ENCODE assay signal across 28 cellular contexts in genomic region chr5:39892708-39893107, GRCh38.
DNase-seq lines count a peak whose midpoint lies in the region; ATAC-seq, FAIRE-seq and TF ChIP-seq lines count a peak whose summit lies in the region.
"Had no signal": no experiment of that assay in that cellular context is flagged by ENCODE, and none has a peak within 500 bp of the region (broad histone marks: within the 10 kb centered on the region; RNA-seq: fewer than 3 reads in every experiment).

No MANE protein-coding gene starts in this region.

- H3K9me3 ChIP-seq in MG63, result no peaks in the 10 kb centered on the region
- H3K9me3 ChIP-seq: BLaER1 treated with 17β-estradiol and CSF1 and Interleukin-3, amounts not matched to agents 10 nM and 100 nM; body of pancreas; prostate gland; testis had no signal

- H3K27me3 Mint-ChIP-seq in stimulated activated naive B cell treated with anti-CD40 and anti-IgM and Interleukin-4, amounts not matched to agents 10 μg/mL and 1 μg/mL and 100 μg/mL, for 72 hours, result no peaks in the 10 kb centered on the region
- H3K27me3 Mint-ChIP-seq: activated naive CD4-positive, alpha-beta T cell treated with anti-CD3 and anti-CD28 coated beads, Interleukin-2, amount 10 ng/mL, durations not matched to agents 7 days and 5 days had no signal

- DNase-seq in A172 (ENCODE audit: low spot score) (peak; percentile 59), MG63 (peak; percentile 3), bronchial epithelial cell (ENCODE audit: low read depth) (peak; percentile 80), glomerular endothelial cell (ENCODE audit: extremely low read depth, low read depth, low spot score) (peak; percentile 25)
- no peak for DNase-seq in NK-92 treated with Interleukin-12 subunit alpha and Interleukin-12 subunit beta, amount 100 ng/mL, for 24 hours (lab: John Stamatoyannopoulos, UW)
- DNase-seq in activated CD4-positive, alpha-beta T cell treated with anti-CD3 and anti-CD28 coated beads for 48 hours, result no peak
- no peak for DNase-seq in stimulated activated naive B cell treated with anti-CD40 and anti-IgM and Interleukin-4, amounts not matched to agents 10 μg/mL and 1 μg/mL and 100 μg/mL, for 72 hours
- DNase-seq: 8988T; activated CD4-positive, alpha-beta memory T cell treated with anti-CD3 and anti-CD28 coated beads for 36 hours; activated naive CD4-positive, alpha-beta T cell treated with anti-CD3 and anti-CD28 coated beads, Interleukin-2, amount 10 ng/mL, durations not matched to agents 7 days and 5 days; activated T-cell treated with anti-CD3 and anti-CD28 coated beads, Interleukin-2, amount 50 U/mL, for 1 hour; body of pancreas; H7; heart left ventricle; NCI-H1048; NCI-H2029 treated with DMSO at 0.1 percent for 48 hours; NCI-H524 treated with DMSO at 0.1 percent for 48 hours; SHP77 treated with DMSO at 0.1 percent for 48 hours; spleen; T-helper 17 cell; testis had no signal

- no peaks in the 10 kb centered on the region for H3K36me3 Mint-ChIP-seq in stimulated activated naive B cell treated with anti-CD40 and anti-IgM and Interleukin-4, amounts not matched to agents 10 μg/mL and 1 μg/mL and 100 μg/mL, for 72 hours
- H3K36me3 Mint-ChIP-seq: activated CD4-positive, alpha-beta memory T cell treated with anti-CD3 and anti-CD28 coated beads for 36 hours; activated naive CD4-positive, alpha-beta T cell treated with anti-CD3 and anti-CD28 coated beads, Interleukin-2, amount 10 ng/mL, durations not matched to agents 7 days and 5 days; memory B cell; natural killer cell treated with Interleukin-12 subunit alpha and Interleukin-12 subunit beta and Interleukin-15 and Interleukin-18, amount 100 ng/mL, for 72 hours had no signal

- H3K4me3 ChIP-seq in MG63 (no peak overlapping the region), bronchial epithelial cell (ENCODE audit: low read depth, low read length) (no peak overlapping the region)
- H3K4me3 ChIP-seq: BLaER1 treated with 17β-estradiol and CSF1 and Interleukin-3, amounts not matched to agents 10 nM and 100 nM; body of pancreas; heart left ventricle; K562; prostate gland; spleen; testis had no signal

- no peaks in the 10 kb centered on the region for H3K9me3 Mint-ChIP-seq in stimulated activated naive B cell treated with anti-CD40 and anti-IgM and Interleukin-4, amounts not matched to agents 10 μg/mL and 1 μg/mL and 100 μg/mL, for 72 hours
- H3K9me3 Mint-ChIP-seq: activated CD4-positive, alpha-beta memory T cell treated with anti-CD3 and anti-CD28 coated beads for 36 hours; activated naive CD4-positive, alpha-beta T cell treated with anti-CD3 and anti-CD28 coated beads, Interleukin-2, amount 10 ng/mL, durations not matched to agents 7 days and 5 days; memory B cell; natural killer cell treated with Interleukin-12 subunit alpha and Interleukin-12 subunit beta and Interleukin-15 and Interleukin-18, amount 100 ng/mL, for 72 hours had no signal

- FAIRE-seq in bronchial epithelial cell (lab: Jason Lieb, UNC), result no peak
- FAIRE-seq: islet of Langerhans, K562 had no signal

- no peak overlapping the region for H3K27ac Mint-ChIP-seq in stimulated activated naive B cell treated with anti-CD40 and anti-IgM and Interleukin-4, amounts not matched to agents 10 μg/mL and 1 μg/mL and 100 μg/mL, for 72 hours
- H3K27ac Mint-ChIP-seq: activated CD4-positive, alpha-beta memory T cell treated with anti-CD3 and anti-CD28 coated beads for 36 hours; activated naive CD4-positive, alpha-beta T cell treated with anti-CD3 and anti-CD28 coated beads, Interleukin-2, amount 10 ng/mL, durations not matched to agents 7 days and 5 days; memory B cell; natural killer cell treated with Interleukin-12 subunit alpha and Interleukin-12 subunit beta and Interleukin-15 and Interleukin-18, amount 100 ng/mL, for 72 hours; T-helper 17 cell had no signal

- no peaks in the 10 kb centered on the region for H3K4me1 Mint-ChIP-seq in stimulated activated naive B cell treated with anti-CD40 and anti-IgM and Interleukin-4, amounts not matched to agents 10 μg/mL and 1 μg/mL and 100 μg/mL, for 72 hours
- H3K4me1 Mint-ChIP-seq: activated naive CD4-positive, alpha-beta T cell treated with anti-CD3 and anti-CD28 coated beads, Interleukin-2, amount 10 ng/mL, durations not matched to agents 7 days and 5 days; memory B cell; T-helper 17 cell had no signal

- H3K36me3 ChIP-seq in MG63 (no peaks in the 10 kb centered on the region), bronchial epithelial cell (ENCODE audit: control insufficient read depth, insufficient read depth, low read length) (no peaks in the 10 kb centered on the region)
- H3K36me3 ChIP-seq: BLaER1 treated with 17β-estradiol and CSF1 and Interleukin-3, amounts not matched to agents 10 nM and 100 nM; heart left ventricle; prostate gland; spleen had no signal

- H3K27me3 ChIP-seq in MG63, result no peaks in the 10 kb centered on the region
- H3K27me3 ChIP-seq in bronchial epithelial cell (ENCODE audit: control insufficient read depth, insufficient read depth, low read length), result no peaks in the 10 kb centered on the region
- H3K27me3 ChIP-seq: BLaER1 treated with 17β-estradiol and CSF1 and Interleukin-3, amounts not matched to agents 10 nM and 100 nM; body of pancreas; heart left ventricle; spleen; testis had no signal

- TF ChIP-seq CTCF in bronchial epithelial cell (IDR thresholded peaks at IDR 0.05; ENCODE audit: insufficient read depth, low read length, severe bottlenecking), result no peak

- no peak for ATAC-seq in stimulated activated naive B cell treated with anti-CD40 and anti-IgM and Interleukin-4, amounts not matched to agents 10 μg/mL and 1 μg/mL and 100 μg/mL, for 72 hours (replicated peaks)
- no peak for ATAC-seq in HG03175 (IDR thresholded peaks at IDR 0.05; ENCODE audit: unreplicated experiment)
- ATAC-seq: body of pancreas; heart left ventricle; K562; natural killer cell treated with Interleukin-12 subunit alpha and Interleukin-12 subunit beta and Interleukin-15 and Interleukin-18, amount 100 ng/mL, for 72 hours; T-helper 17 cell had no signal

- no peak overlapping the region for H3K4me3 Mint-ChIP-seq in stimulated activated naive B cell treated with anti-CD40 and anti-IgM and Interleukin-4, amounts not matched to agents 10 μg/mL and 1 μg/mL and 100 μg/mL, for 72 hours
- H3K4me3 Mint-ChIP-seq: activated CD4-positive, alpha-beta memory T cell treated with anti-CD3 and anti-CD28 coated beads for 36 hours; activated naive CD4-positive, alpha-beta T cell treated with anti-CD3 and anti-CD28 coated beads, Interleukin-2, amount 10 ng/mL, durations not matched to agents 7 days and 5 days; memory B cell; natural killer cell treated with Interleukin-12 subunit alpha and Interleukin-12 subunit beta and Interleukin-15 and Interleukin-18, amount 100 ng/mL, for 72 hours; T-helper 17 cell had no signal

Comparison
In these comparisons a context has a peak if more than half of its experiments do, and no peak if none do; other contexts are left out.
1. DNase-seq: peak in A172 (single experiment), MG63 (single experiment), bronchial epithelial cell (single experiment) and glomerular endothelial cell (single experiment); none in NK-92 treated with Interleukin-12 subunit alpha and Interleukin-12 subunit beta, amount 100 ng/mL, for 24 hours (single experiment), activated CD4-positive, alpha-beta T cell treated with anti-CD3 and anti-CD28 coated beads for 48 hours (single experiment) and stimulated activated naive B cell treated with anti-CD40 and anti-IgM and Interleukin-4, amounts not matched to agents 10 μg/mL and 1 μg/mL and 100 μg/mL, for 72 hours (single experiment).